In the genomic region with DNA sequence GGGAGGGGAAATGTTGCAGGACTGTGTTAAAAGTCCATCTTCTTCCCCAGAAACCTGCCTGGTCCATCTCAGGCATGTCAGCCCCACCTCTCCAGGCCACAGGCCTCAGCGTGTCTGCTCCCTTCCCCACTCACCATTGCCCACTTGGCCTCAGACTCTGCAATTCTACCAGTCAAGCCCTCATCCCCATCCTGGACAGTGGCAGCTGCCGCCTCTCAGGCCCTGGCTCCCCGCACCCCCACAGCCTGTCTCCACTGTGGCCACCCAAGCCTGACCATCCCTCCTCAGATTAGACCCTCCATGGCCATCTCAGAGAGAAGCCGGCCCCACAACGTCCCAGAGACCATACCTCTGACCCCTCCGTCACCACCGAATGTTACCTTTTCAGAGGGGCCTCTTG, we compare ENCODE assay signal across 34 cellular contexts.
"Had no signal": no experiment of that assay in that cellular context is flagged by ENCODE, and none has a peak within 500 bp of the region (broad histone marks: within the 10 kb centered on the region; RNA-seq: fewer than 3 reads in every experiment).

No MANE protein-coding gene starts in this region.

- H3K9me3 ChIP-seq: adrenal gland had no signal

- H3K4me3 ChIP-seq: adrenal gland, cardiac muscle cell had no signal

- H3K4me1 Mint-ChIP-seq: activated B cell treated with CpG ODN at 0.5 μM for 24 hours; activated T-helper 17 cell treated with anti-CD3 and anti-CD28 coated beads, Interleukin-2, amount 50 U/mL, for 72 hours; central memory CD8-positive, alpha-beta T cell had no signal

- H3K4me3 Mint-ChIP-seq: activated B cell treated with CpG ODN at 0.5 μM for 24 hours; activated CD4-positive, alpha-beta memory T cell treated with anti-CD3 and anti-CD28 coated beads for 36 hours; activated CD8-positive, alpha-beta T cell treated with anti-CD3 and anti-CD28 coated beads for 36 hours; activated naive CD4-positive, alpha-beta T cell treated with anti-CD3 and anti-CD28 coated beads for 36 hours; activated naive CD8-positive, alpha-beta T cell treated with anti-CD3 and anti-CD28 coated beads for 36 hours; activated T-cell treated with anti-CD3 and anti-CD28 coated beads, Interleukin-2, amount 50 U/mL, for 4 hours; activated T-cell treated with anti-CD3 and anti-CD28 coated beads, Interleukin-2, amount 50 U/mL, for 72 hours; activated T-helper 1 cell treated with anti-CD3 and anti-CD28 coated beads, Interleukin-12 subunit alpha, Interleukin-12 subunit beta, Interleukin-2, Interleukin-4 antibody, amounts not matched to agents 30 ng/mL and 10 ng/mL and 1 ng/mL, durations not matched to agents 14 hours and 24 hours and 36 hours; activated T-helper 17 cell treated with anti-CD3 and anti-CD28 coated beads, Interleukin-2, amount 50 U/mL, for 72 hours; central memory CD8-positive, alpha-beta T cell; T-helper 1 cell treated with Interleukin-12 subunit alpha and Interleukin-12 subunit beta and Interleukin-4 antibody, amounts not matched to agents 30 μg/mL and 1 μg/mL, for 36 hours; T-helper 2 cell treated with Interferon-gamma antibody and Interleukin-4, amounts not matched to agents 5 μg/mL and 100 μg/mL, for 36 hours had no signal

- H3K4me1 ChIP-seq: adrenal gland had no signal

- H3K9me3 Mint-ChIP-seq: activated B cell treated with CpG ODN at 0.5 μM for 24 hours; activated CD4-positive, alpha-beta memory T cell treated with anti-CD3 and anti-CD28 coated beads for 36 hours; activated CD8-positive, alpha-beta T cell treated with anti-CD3 and anti-CD28 coated beads for 36 hours; activated naive CD4-positive, alpha-beta T cell treated with anti-CD3 and anti-CD28 coated beads for 36 hours; activated naive CD4-positive, alpha-beta T cell treated with anti-CD3 and anti-CD28 coated beads, Interleukin-2, amount 50 U/mL, for 72 hours; activated naive CD8-positive, alpha-beta T cell treated with anti-CD3 and anti-CD28 coated beads for 36 hours; activated T-cell treated with anti-CD3 and anti-CD28 coated beads, Interleukin-2, amount 50 U/mL, for 4 hours; activated T-cell treated with anti-CD3 and anti-CD28 coated beads, Interleukin-2, amount 50 U/mL, for 72 hours; activated T-helper 1 cell treated with anti-CD3 and anti-CD28 coated beads, Interleukin-12 subunit alpha, Interleukin-12 subunit beta, Interleukin-2, Interleukin-4 antibody, amounts not matched to agents 30 ng/mL and 10 ng/mL and 1 ng/mL, durations not matched to agents 14 hours and 24 hours and 36 hours; activated T-helper 17 cell treated with anti-CD3 and anti-CD28 coated beads, Interleukin-2, amount 50 U/mL, for 72 hours; central memory CD8-positive, alpha-beta T cell; T-helper 1 cell treated with Interleukin-12 subunit alpha and Interleukin-12 subunit beta and Interleukin-4 antibody, amounts not matched to agents 30 μg/mL and 1 μg/mL, for 36 hours; T-helper 2 cell treated with Interferon-gamma antibody and Interleukin-4, amounts not matched to agents 5 μg/mL and 100 μg/mL, for 36 hours had no signal

- H3K36me3 Mint-ChIP-seq: activated CD4-positive, alpha-beta memory T cell treated with anti-CD3 and anti-CD28 coated beads for 36 hours; activated naive CD4-positive, alpha-beta T cell treated with anti-CD3 and anti-CD28 coated beads, Interleukin-2, amount 50 U/mL, for 72 hours; activated naive CD8-positive, alpha-beta T cell treated with anti-CD3 and anti-CD28 coated beads for 36 hours; brain had no signal

- H3K27ac ChIP-seq: adrenal gland, cardiac muscle cell, VCaP had no signal

- DNase-seq: activated B cell treated with CpG ODN at 0.5 μM for 24 hours; activated CD4-positive, alpha-beta memory T cell treated with anti-CD3 and anti-CD28 coated beads for 36 hours; activated CD4-positive, alpha-beta T cell treated with anti-CD3 and anti-CD28 coated beads for 48 hours; activated CD4-positive, alpha-beta T cell treated with anti-CD3 and anti-CD28 coated beads, Interleukin-2, amount 50 U/mL, for 1 hour; activated CD4-positive, alpha-beta T cell treated with anti-CD3 and anti-CD28 coated beads, Interleukin-2, amount 50 U/mL, for 4 hours; activated CD4-positive, CD25-positive, alpha-beta regulatory T cell treated with anti-CD3 and anti-CD28 coated beads, Interleukin-2, amount 50 U/mL, for 72 hours; activated CD8-positive, alpha-beta memory T cell treated with anti-CD3 and anti-CD28 coated beads, Interleukin-2, amount 50 U/mL, for 4 hours; activated CD8-positive, alpha-beta T cell treated with anti-CD3 and anti-CD28 coated beads for 36 hours; activated effector memory CD4-positive, alpha-beta T cell treated with anti-CD3 and anti-CD28 coated beads, Interleukin-2, amount 50 U/mL, for 16 hours; activated gamma-delta T cell treated with Interleukin-2 at 50 U/mL for 16 hours; activated naive CD4-positive, alpha-beta T cell; activated naive CD4-positive, alpha-beta T cell treated with anti-CD3 and anti-CD28 coated beads for 36 hours; activated naive CD4-positive, alpha-beta T cell treated with anti-CD3 and anti-CD28 coated beads, Interleukin-2, amount 50 U/mL, for 16 hours; activated naive CD8-positive, alpha-beta T cell treated with anti-CD3 and anti-CD28 coated beads for 36 hours; activated T-cell treated with anti-CD3 and anti-CD28 coated beads for 4 hours; activated T-cell treated with anti-CD3 and anti-CD28 coated beads, Interleukin-2, amount 50 U/mL, for 1 hour; activated T-cell treated with anti-CD3 and anti-CD28 coated beads, Interleukin-2, amount 50 U/mL, for 4 hours; activated T-cell treated with anti-CD3 and anti-CD28 coated beads, Interleukin-2, amount 50 U/mL, for 72 hours; adrenal gland; amniotic stem cell; caudate nucleus; SW 1271; T-helper 1 cell; T-helper 2 cell; T-helper 9 cell had no signal

- H3K36me3 ChIP-seq: adrenal gland, cardiac muscle cell had no signal

- H3K27ac Mint-ChIP-seq: activated B cell treated with CpG ODN at 0.5 μM for 24 hours; activated CD4-positive, alpha-beta memory T cell treated with anti-CD3 and anti-CD28 coated beads for 36 hours; activated CD8-positive, alpha-beta T cell treated with anti-CD3 and anti-CD28 coated beads for 36 hours; activated naive CD4-positive, alpha-beta T cell treated with anti-CD3 and anti-CD28 coated beads for 36 hours; activated naive CD4-positive, alpha-beta T cell treated with anti-CD3 and anti-CD28 coated beads, Interleukin-2, amount 50 U/mL, for 72 hours; activated naive CD8-positive, alpha-beta T cell treated with anti-CD3 and anti-CD28 coated beads for 36 hours; activated T-cell treated with anti-CD3 and anti-CD28 coated beads, Interleukin-2, amount 50 U/mL, for 72 hours; activated T-helper 1 cell treated with anti-CD3 and anti-CD28 coated beads, Interleukin-12 subunit alpha, Interleukin-12 subunit beta, Interleukin-2, Interleukin-4 antibody, amounts not matched to agents 30 ng/mL and 10 ng/mL and 1 ng/mL, durations not matched to agents 14 hours and 24 hours and 36 hours; activated T-helper 17 cell treated with anti-CD3 and anti-CD28 coated beads, Interleukin-2, amount 50 U/mL, for 72 hours; T-helper 1 cell treated with Interleukin-12 subunit alpha and Interleukin-12 subunit beta and Interleukin-4 antibody, amounts not matched to agents 30 μg/mL and 1 μg/mL, for 36 hours; T-helper 2 cell treated with Interferon-gamma antibody and Interleukin-4, amounts not matched to agents 5 μg/mL and 100 μg/mL, for 36 hours had no signal

- ATAC-seq: activated CD8-positive, alpha-beta T cell treated with anti-CD3 and anti-CD28 coated beads for 36 hours; activated naive CD4-positive, alpha-beta T cell treated with anti-CD3 and anti-CD28 coated beads, Interleukin-2, amount 50 U/mL, for 72 hours; activated T-cell treated with anti-CD3 and anti-CD28 coated beads, Interleukin-2, amount 50 U/mL, for 4 hours; activated T-cell treated with anti-CD3 and anti-CD28 coated beads, Interleukin-2, amount 50 U/mL, for 72 hours; activated T-helper 17 cell treated with anti-CD3 and anti-CD28 coated beads, Interleukin-2, amount 50 U/mL, for 72 hours had no signal
